In the genomic region with DNA sequence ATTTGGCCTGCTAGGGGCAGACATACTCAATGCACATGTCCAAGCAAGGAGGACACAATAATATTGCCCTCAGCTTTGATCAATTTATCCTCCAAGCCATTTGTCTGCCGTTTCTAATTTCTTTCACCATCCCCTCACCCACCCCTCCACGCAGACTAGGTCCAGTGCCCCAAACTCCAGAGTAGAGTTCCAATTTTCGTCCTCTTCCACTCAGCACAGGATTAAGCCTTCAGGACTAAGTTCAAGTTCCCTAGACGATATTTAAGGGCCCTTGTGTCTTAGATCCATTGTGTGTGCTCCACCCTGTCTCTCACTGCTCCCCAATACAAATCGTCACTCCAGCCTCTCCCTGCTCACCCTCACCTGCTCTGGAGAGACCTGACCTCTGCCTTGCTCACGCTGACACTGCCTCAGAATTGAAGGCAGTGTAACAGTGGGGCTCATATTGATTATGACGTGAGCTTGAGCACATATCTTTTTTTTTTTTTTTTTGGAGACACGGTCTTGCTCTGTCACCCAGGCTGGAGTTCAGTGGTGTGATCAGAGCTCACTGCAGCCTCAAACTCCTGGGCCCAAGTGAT, we compare ENCODE assay signal across 22 cellular contexts.
"Had no signal": no experiment of that assay in that cellular context is flagged by ENCODE, and none has a peak within 500 bp of the region (broad histone marks: within the 10 kb centered on the region; RNA-seq: fewer than 3 reads in every experiment).

No MANE protein-coding gene starts in this region.

- H3K27me3 ChIP-seq: gastroesophageal sphincter, neural progenitor cell, vagina had no signal

- H3K36me3 ChIP-seq: gastroesophageal sphincter, neural progenitor cell, thoracic aorta, vagina had no signal

- H3K27ac ChIP-seq: epithelial cell of prostate, gastroesophageal sphincter, neural progenitor cell, thoracic aorta, vagina had no signal

- H3K27ac Mint-ChIP-seq: activated B cell treated with CpG ODN at 0.5 μM for 24 hours; activated CD4-positive, alpha-beta memory T cell treated with anti-CD3 and anti-CD28 coated beads for 36 hours; activated CD4-positive, alpha-beta T cell treated with anti-CD3 and anti-CD28 coated beads for 36 hours; activated CD8-positive, alpha-beta memory T cell treated with anti-CD3 and anti-CD28 coated beads, Interleukin-2, amount 10 ng/mL, durations not matched to agents 7 days and 5 days; activated naive CD4-positive, alpha-beta T cell treated with anti-CD3 and anti-CD28 coated beads, Interleukin-2, amount 10 ng/mL, durations not matched to agents 7 days and 5 days; brain; neural progenitor cell had no signal

- H3K27me3 Mint-ChIP-seq: activated B cell treated with CpG ODN at 0.5 μM for 24 hours, naive B cell, type B pancreatic cell had no signal

- H3K4me3 Mint-ChIP-seq: activated B cell treated with CpG ODN at 0.5 μM for 24 hours; activated CD4-positive, alpha-beta memory T cell treated with anti-CD3 and anti-CD28 coated beads for 36 hours; activated CD4-positive, alpha-beta T cell treated with anti-CD3 and anti-CD28 coated beads for 36 hours; activated CD8-positive, alpha-beta memory T cell treated with anti-CD3 and anti-CD28 coated beads, Interleukin-2, amount 10 ng/mL, durations not matched to agents 7 days and 5 days; activated naive CD4-positive, alpha-beta T cell treated with anti-CD3 and anti-CD28 coated beads, Interleukin-2, amount 10 ng/mL, durations not matched to agents 7 days and 5 days; brain; naive B cell; neural progenitor cell; type B pancreatic cell had no signal

- H3K4me3 ChIP-seq: gastroesophageal sphincter, neural progenitor cell, thoracic aorta, vagina had no signal

- H3K4me1 ChIP-seq: neural progenitor cell had no signal

- DNase-seq: activated B cell treated with CpG ODN at 0.5 μM for 24 hours; activated CD4-positive, alpha-beta memory T cell treated with anti-CD3 and anti-CD28 coated beads for 36 hours; activated CD4-positive, alpha-beta T cell treated with anti-CD3 and anti-CD28 coated beads for 36 hours; activated CD8-positive, alpha-beta memory T cell treated with anti-CD3 and anti-CD28 coated beads, Interleukin-2, amount 10 ng/mL, durations not matched to agents 7 days and 5 days; activated effector memory CD4-positive, alpha-beta T cell treated with anti-CD3 and anti-CD28 coated beads, Interleukin-2, amount 50 U/mL, for 16 hours; activated naive CD4-positive, alpha-beta T cell treated with anti-CD3 and anti-CD28 coated beads, Interleukin-2, amount 10 ng/mL, durations not matched to agents 7 days and 5 days; activated T-cell treated with anti-CD3 and anti-CD28 coated beads for 4 hours; anterior cingulate cortex; head of caudate nucleus; islet precursor cell; left cardiac atrium; naive B cell; stimulated activated CD4-positive, alpha-beta T cell treated with anti-CD3 and anti-CD28 coated beads, Interleukin-2, amount 100 ng/mL, for 48 hours; stimulated activated CD8-positive, alpha-beta memory T cell treated with anti-CD3 and anti-CD28 coated beads, Interleukin-4, amount 100 ng/mL, for 48 hours; stimulated activated naive CD4-positive, alpha-beta T cell treated with Interleukin-2 at 50 U/mL for 16 hours had no signal

- ATAC-seq: activated CD4-positive, alpha-beta T cell treated with anti-CD3 and anti-CD28 coated beads for 36 hours; activated CD8-positive, alpha-beta memory T cell treated with anti-CD3 and anti-CD28 coated beads, Interleukin-2, amount 10 ng/mL, durations not matched to agents 7 days and 5 days; gastroesophageal sphincter; left cardiac atrium had no signal

- H3K36me3 Mint-ChIP-seq: activated naive CD4-positive, alpha-beta T cell treated with anti-CD3 and anti-CD28 coated beads, Interleukin-2, amount 10 ng/mL, durations not matched to agents 7 days and 5 days; brain; neural progenitor cell; type B pancreatic cell had no signal

- H3K9me3 ChIP-seq: gastroesophageal sphincter, thoracic aorta, vagina had no signal

- H3K9me3 Mint-ChIP-seq: activated B cell treated with CpG ODN at 0.5 μM for 24 hours; activated CD4-positive, alpha-beta memory T cell treated with anti-CD3 and anti-CD28 coated beads for 36 hours; activated naive CD4-positive, alpha-beta T cell treated with anti-CD3 and anti-CD28 coated beads, Interleukin-2, amount 10 ng/mL, durations not matched to agents 7 days and 5 days; naive B cell; neural progenitor cell; type B pancreatic cell had no signal
